13 cellular contexts compared by ENCODE assay signal in the genomic region with DNA sequence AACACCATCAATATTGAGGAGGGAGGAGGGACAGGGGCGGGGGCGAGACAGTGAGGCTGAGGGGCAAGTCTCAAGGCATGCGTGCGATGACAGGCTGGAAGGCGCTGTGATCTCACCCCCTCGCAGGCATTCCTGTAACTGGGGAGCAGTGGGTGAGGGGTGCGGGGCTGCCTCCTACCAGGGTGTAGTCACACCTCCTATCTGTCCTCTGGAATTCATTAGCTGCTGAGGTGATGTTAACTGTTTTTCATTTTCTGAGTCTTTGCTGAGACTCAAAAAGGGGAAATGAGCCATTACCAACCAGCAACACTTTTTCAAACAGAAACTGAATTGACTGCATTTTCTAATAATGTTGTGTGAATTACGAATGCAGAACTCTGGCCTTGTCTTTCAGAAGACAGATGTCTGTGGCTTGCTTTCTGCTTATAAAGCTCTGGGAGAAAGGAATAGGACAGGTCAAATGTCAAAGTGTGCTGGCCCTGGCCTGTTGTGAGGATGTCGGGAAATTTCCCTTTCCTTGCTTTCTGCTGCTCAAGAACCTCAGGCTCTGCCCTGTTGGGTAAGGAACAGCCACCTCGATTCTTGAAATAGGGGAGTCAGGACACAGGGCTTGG. TPM values are rescaled to one million over a fixed set of nuclear protein-coding genes. Genes with fewer than 3 reads are reported as not detected.
DNase-seq lines count a peak whose midpoint lies in the region; ATAC-seq and TF ChIP-seq lines count a peak whose summit lies in the region.
"Had no signal": no experiment of that assay in that cellular context is flagged by ENCODE, and none has a peak within 500 bp of the region (broad histone marks: within the 10 kb centered on the region; RNA-seq: fewer than 3 reads in every experiment).

No MANE protein-coding gene starts in this region.

- ATAC-seq in GM18873 (IDR thresholded peaks at IDR 0.05; ENCODE audit: low FRiP score, unreplicated experiment) (peak; percentile 46), HG02759 (IDR thresholded peaks at IDR 0.05; ENCODE audit: unreplicated experiment) (peak; percentile 45)

- H3K4me3 ChIP-seq in spleen, result no peak overlapping the region
- no peak overlapping the region for H3K4me3 ChIP-seq in SK-N-SH (ENCODE audit: low read depth in 2 of 2, low read length in 1 of 2)
- H3K4me3 ChIP-seq: SK-N-MC had no signal

- no peak overlapping the region for H2AFZ ChIP-seq in SK-N-SH (ENCODE audit: low read depth)

- H3K9me2 ChIP-seq in SK-N-SH, result no peaks in the 10 kb centered on the region

- H3K27me3 ChIP-seq in spleen (replicated peaks in 1 of 7), result no peaks in the 10 kb centered on the region
- H3K27me3 ChIP-seq in SK-N-SH (ENCODE audit: insufficient read depth), result no peaks in the 10 kb centered on the region; the same call in 1 of the 2 replicates

- H4K20me1 ChIP-seq in SK-N-SH (ENCODE audit: insufficient read depth), result no peaks in the 10 kb centered on the region

- H3K79me2 ChIP-seq in SK-N-SH (ENCODE audit: insufficient read depth), result no peaks in the 10 kb centered on the region

- no peaks in the 10 kb centered on the region for H3K36me3 ChIP-seq in spleen
- no peaks in the 10 kb centered on the region for H3K36me3 ChIP-seq in SK-N-SH (replicated peaks in 1 of 2; ENCODE audit: control insufficient read depth in 1 of 2, insufficient read depth in 2 of 2, low read length in 1 of 2)

- H3F3A ChIP-seq in SK-N-SH (replicated peaks; ENCODE audit: insufficient read depth), result peaks cover 3% of the 10 kb centered on the region

- peaks cover 52% of the 10 kb centered on the region for H3K27me3 Mint-ChIP-seq in nephron progenitor cell (ENCODE audit: low read depth, poor library complexity)

- POLR2A ChIA-PET in SK-N-SH (lab: Yijun Ruan, JAX), result no interaction called here

- H3K9me3 Mint-ChIP-seq in nephron progenitor cell, result no peaks in the 10 kb centered on the region
- H3K9me3 Mint-ChIP-seq: HFFc6 had no signal

- no peak for TF ChIP-seq RAD21 in SK-N-SH (IDR thresholded peaks at IDR 0.05; ENCODE audit: low read length)

- no peak overlapping the region for H3K27ac Mint-ChIP-seq in nephron progenitor cell
- H3K27ac Mint-ChIP-seq: HFFc6 had no signal

- H3K4me2 ChIP-seq in SK-N-SH, result no peak overlapping the region

- H3K4me1 Mint-ChIP-seq in nephron progenitor cell, result peaks cover 6% of the 10 kb centered on the region

- H3K4me1 ChIP-seq in spleen (peaks cover 3 to 58% (median 37%) of the 10 kb centered on the region in 6 donors), SK-N-SH (ENCODE audit: control insufficient read depth in 1 of 2, insufficient read depth in 2 of 2, low read depth in 1 of 2, low read length in 1 of 2) (peaks cover 0 to 3% of the 10 kb centered on the region in 2 experiments; a peak in 1 of 4 replicates)

- TF ChIP-seq EP300 in SK-N-SH (IDR thresholded peaks at IDR 0.05; ENCODE audit: borderline replicate concordance in 1 of 2, low read depth in 1 of 2, low read length in 1 of 2), result no peak

- WGBS in spleen, 5 donors, result 61 to 76% (median 68%) methylated on average over 10 of the region's 10 CpGs
- WGBS in SK-N-SH (ENCODE audit: low lambda C conversion rate), result 78% methylated on average over 10 of the region's 10 CpGs

- H3K27ac ChIP-seq in spleen (peak overlapping the region; percentile 48 to 86 (median 73)), SK-N-SH (ENCODE audit: low read depth in 2 of 2, low read length in 1 of 2) (no peak overlapping the region)
- H3K27ac ChIP-seq: SK-N-MC had no signal

- H3K9me3 ChIP-seq in spleen, result no peaks in the 10 kb centered on the region
- H3K9me3 ChIP-seq in SK-N-SH, result no peaks in the 10 kb centered on the region

- H3K9ac ChIP-seq in SK-N-SH, result no peak overlapping the region

- no peak overlapping the region for H3K4me3 Mint-ChIP-seq in nephron progenitor cell
- H3K4me3 Mint-ChIP-seq: HFFc6 had no signal

- intact Hi-C loops in spleen (cut with DNase I; ENCODE audit: low total_unique reads), result no loop called here

- TF ChIP-seq CTCF in spleen (IDR thresholded peaks at IDR 0.05 in 8 of 11, conservative IDR thresholded peaks at IDR 0.05 in 3 of 11) (no peak), SK-N-SH (IDR thresholded peaks at IDR 0.05) (no peak), nephron progenitor cell (IDR thresholded peaks at IDR 0.05) (no peak)

- TF ChIP-seq POLR2A in spleen (IDR thresholded peaks at IDR 0.05), result no peak

- no peaks in the 10 kb centered on the region for H3K36me3 Mint-ChIP-seq in nephron progenitor cell (ENCODE audit: low read depth)

- DNase-seq in NOMO-1 treated with DMSO at 0.1 percent for 48 hours (lab: John Stamatoyannopoulos, UW; ENCODE audit: unreplicated experiment) (peak; percentile 79), spleen (peak; percentile 83), SK-N-SH (no peak), nephron progenitor cell (no peak), HT-29 (ENCODE audit: low spot score) (no peak)
- DNase-seq in effector CD8-positive, alpha-beta T cell (lab: John Stamatoyannopoulos, UW), result no peak
- DNase-seq: cortex of kidney, HFFc6, NCI-H1694 had no signal

- CTCF ChIA-PET in SK-N-SH (lab: Yijun Ruan, JAX), result interaction anchor here (1.0 to 6.0 kb wide), 6 partner anchors 11 to 335 kb away, joined by 3 to 47 read pairs (median 4); a partner anchor contains a TSS

TF ChIP-seq in SK-N-SH, 30 proteins besides CTCF, POLR2A, EP300 and RAD21:
- no peak for TF ChIP-seq POLR2AphosphoS5 (IDR thresholded peaks at IDR 0.05; ENCODE audit: low read depth, low read length)
- TF ChIP-seq FOXM1 (IDR thresholded peaks at IDR 0.05; ENCODE audit: low read depth), result no peak
- no peak for TF ChIP-seq GABPA (IDR thresholded peaks at IDR 0.05; ENCODE audit: low read depth)
- no peak for TF ChIP-seq YY1 (IDR thresholded peaks at IDR 0.05; ENCODE audit: low read depth)
- no peak for TF ChIP-seq FOSL2 (IDR thresholded peaks at IDR 0.05; ENCODE audit: borderline replicate concordance, low read depth)
- TF ChIP-seq, protein P1, sequence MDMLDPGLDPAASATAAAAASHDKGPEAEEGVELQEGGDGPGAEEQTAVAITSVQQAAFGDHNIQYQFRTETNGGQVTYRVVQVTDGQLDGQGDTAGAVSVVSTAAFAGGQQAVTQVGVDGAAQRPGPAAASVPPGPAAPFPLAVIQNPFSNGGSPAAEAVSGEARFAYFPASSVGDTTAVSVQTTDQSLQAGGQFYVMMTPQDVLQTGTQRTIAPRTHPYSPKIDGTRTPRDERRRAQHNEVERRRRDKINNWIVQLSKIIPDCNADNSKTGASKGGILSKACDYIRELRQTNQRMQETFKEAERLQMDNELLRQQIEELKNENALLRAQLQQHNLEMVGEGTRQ (IDR thresholded peaks at IDR 0.05; ENCODE audit: borderline replicate concordance, low read depth, low read length), result no peak
- TF ChIP-seq GATA2 (CRISPR knock-in tag; IDR thresholded peaks at IDR 0.05), result no peak
- no peak for TF ChIP-seq SMC3 (IDR thresholded peaks at IDR 0.05; ENCODE audit: low read depth, low read length)
- TF ChIP-seq NFIC (IDR thresholded peaks at IDR 0.05; ENCODE audit: borderline replicate concordance), result no peak

RNA-seq across cellular contexts. Expression of a gene that starts 23.7 kb away (rescaled TPM):
- total RNA-seq in spleen, result 10 to 100 TPM in 5 of 7 donors, 1 to 10 TPM in 2; 8.4 to 19.9 (median 12.8) TPM
- polyA plus RNA-seq in spleen (1 to 10 TPM; 2.0 to 4.8 (median 3.3) TPM), SK-N-SH (2012; rRNA removed) (0.03 and 0.18 TPM in 2 replicates)
- polyA plus RNA-seq in SK-N-SH (2012; cell fraction: cytosol; rRNA removed), result 0.03 and 0.05 TPM in 2 replicates
- polyA plus RNA-seq in SK-N-SH (2012; cell fraction: nucleus; rRNA removed), result 0.04 and 0.12 TPM in 2 replicates
- 0.05 and 0.63 TPM in 2 replicates for total RNA-seq in HT-29 (2014; rRNA removed; shearing (Covaris generic))
- total RNA-seq: osteocyte had no signal

RNA-seq across cellular contexts. Expression of a gene that starts 53.9 kb away (rescaled TPM):
- total RNA-seq in spleen, result 10 to 100 TPM in 3 of 7 donors, 1 to 10 TPM in 4; 7.5 to 15.6 (median 9.3) TPM
- 1 to 10 TPM; 3.3 to 7.7 (median 4.8) TPM for polyA plus RNA-seq in spleen
- 3.8 and 4.6 TPM in 2 replicates for polyA plus RNA-seq in SK-N-SH (2012; rRNA removed)
- polyA plus RNA-seq in SK-N-SH (2012; cell fraction: cytosol; rRNA removed), result 2.2 and 3.1 TPM in 2 replicates
- 3.6 and 4.6 TPM in 2 replicates for polyA plus RNA-seq in SK-N-SH (2012; cell fraction: nucleus; rRNA removed)
- 4.1 and 4.4 TPM in 2 replicates for total RNA-seq in HT-29 (2014; rRNA removed; shearing (Covaris generic))

Comparison
In these comparisons a context has a peak if more than half of its experiments do, and no peak if none do; other contexts are left out.
1. DNase-seq: peak in NOMO-1 treated with DMSO at 0.1 percent for 48 hours (single experiment) and spleen (single experiment); none in effector CD8-positive, alpha-beta T cell (single experiment), SK-N-SH (single experiment), nephron progenitor cell (single experiment) and HT-29 (single experiment).
2. H3K27ac ChIP-seq: peak in spleen (8 of 8); none in SK-N-SH (0 of 2).